ENCODE assay signal across 22 cellular contexts in the genomic region with DNA sequence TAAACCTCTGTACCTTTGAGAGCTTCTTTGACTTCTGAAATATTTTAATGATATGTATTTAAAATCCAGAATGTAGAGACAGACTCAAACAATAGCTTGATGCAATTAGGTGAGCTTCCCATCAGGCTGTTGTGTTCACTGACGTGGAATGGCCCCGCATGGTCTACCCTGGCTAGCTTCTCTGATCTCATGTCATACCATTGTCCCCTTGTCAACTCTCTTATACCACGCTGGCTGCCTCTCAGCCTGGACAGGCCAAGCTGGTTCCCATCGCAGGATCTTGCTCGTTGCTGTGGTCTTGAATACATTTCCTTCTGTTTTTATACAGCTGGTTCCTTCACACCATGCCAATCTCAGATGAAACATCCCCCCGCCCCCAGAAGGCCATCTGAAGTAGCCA.
"Had no signal": no experiment of that assay in that cellular context is flagged by ENCODE, and none has a peak within 500 bp of the region (broad histone marks: within the 10 kb centered on the region; RNA-seq: fewer than 3 reads in every experiment).

No MANE protein-coding gene starts in this region.

- H3K4me1 ChIP-seq: breast epithelium had no signal

- H3K4me1 Mint-ChIP-seq: activated CD4-positive, alpha-beta memory T cell treated with anti-CD3 and anti-CD28 coated beads, Interleukin-2, amount 10 ng/mL, durations not matched to agents 7 days and 5 days; activated CD4-positive, alpha-beta T cell treated with anti-CD3 and anti-CD28 coated beads for 36 hours; activated naive CD4-positive, alpha-beta T cell treated with anti-CD3 and anti-CD28 coated beads, Interleukin-2, amount 10 ng/mL, durations not matched to agents 7 days and 5 days; activated naive CD8-positive, alpha-beta T cell treated with anti-CD3 and anti-CD28 coated beads for 36 hours had no signal

- H3K4me3 Mint-ChIP-seq: activated CD4-positive, alpha-beta memory T cell treated with anti-CD3 and anti-CD28 coated beads, Interleukin-2, amount 10 ng/mL, durations not matched to agents 7 days and 5 days; activated CD4-positive, alpha-beta T cell treated with anti-CD3 and anti-CD28 coated beads for 36 hours; activated naive CD4-positive, alpha-beta T cell treated with anti-CD3 and anti-CD28 coated beads, Interleukin-2, amount 10 ng/mL, durations not matched to agents 7 days and 5 days; activated naive CD8-positive, alpha-beta T cell treated with anti-CD3 and anti-CD28 coated beads for 36 hours; activated T-cell treated with anti-CD3 and anti-CD28 coated beads, Interleukin-2, amount 50 U/mL, for 72 hours had no signal

- H3K27ac Mint-ChIP-seq: activated CD4-positive, alpha-beta memory T cell treated with anti-CD3 and anti-CD28 coated beads, Interleukin-2, amount 10 ng/mL, durations not matched to agents 7 days and 5 days; activated CD4-positive, alpha-beta T cell treated with anti-CD3 and anti-CD28 coated beads for 36 hours; activated naive CD4-positive, alpha-beta T cell treated with anti-CD3 and anti-CD28 coated beads, Interleukin-2, amount 10 ng/mL, durations not matched to agents 7 days and 5 days; activated naive CD8-positive, alpha-beta T cell treated with anti-CD3 and anti-CD28 coated beads for 36 hours; activated T-cell treated with anti-CD3 and anti-CD28 coated beads, Interleukin-2, amount 50 U/mL, for 72 hours; activated T-helper 2 cell treated with anti-CD3 and anti-CD28 coated beads, Interferon-gamma antibody, Interleukin-2, Interleukin-4, amounts not matched to agents 10 μg/mL and 5 μg/mL and 100 μg/mL, durations not matched to agents 14 hours and 24 hours and 36 hours had no signal

- H3K27me3 ChIP-seq: breast epithelium had no signal

- H3K36me3 Mint-ChIP-seq: activated naive CD4-positive, alpha-beta T cell treated with anti-CD3 and anti-CD28 coated beads, Interleukin-2, amount 10 ng/mL, durations not matched to agents 7 days and 5 days; activated naive CD8-positive, alpha-beta T cell treated with anti-CD3 and anti-CD28 coated beads for 36 hours had no signal

- H3K27ac ChIP-seq: breast epithelium, VCaP had no signal

- ATAC-seq: activated CD4-positive, alpha-beta T cell treated with anti-CD3 and anti-CD28 coated beads for 36 hours; activated T-cell treated with anti-CD3 and anti-CD28 coated beads, Interleukin-2, amount 50 U/mL, for 72 hours; K562 had no signal

- H3K9me3 ChIP-seq: breast epithelium had no signal

- H3K27me3 Mint-ChIP-seq: activated CD4-positive, alpha-beta memory T cell treated with anti-CD3 and anti-CD28 coated beads, Interleukin-2, amount 10 ng/mL, durations not matched to agents 7 days and 5 days had no signal

- FAIRE-seq: K562 had no signal

- DNase-seq: activated CD4-positive, alpha-beta memory T cell treated with anti-CD3 and anti-CD28 coated beads, Interleukin-2, amount 10 ng/mL, durations not matched to agents 7 days and 5 days; activated CD4-positive, alpha-beta T cell treated with anti-CD3 and anti-CD28 coated beads for 36 hours; activated CD4-positive, alpha-beta T cell treated with anti-CD3 and anti-CD28 coated beads, Interleukin-2, amount 50 U/mL, for 1 hour; activated CD8-positive, alpha-beta memory T cell treated with anti-CD3 and anti-CD28 coated beads, Interleukin-2, amount 50 U/mL, for 4 hours; activated gamma-delta T cell treated with Interleukin-2 at 50 U/mL for 16 hours; activated naive CD4-positive, alpha-beta T cell treated with anti-CD3 and anti-CD28 coated beads, Interleukin-2, amount 10 ng/mL, durations not matched to agents 7 days and 5 days; activated naive CD8-positive, alpha-beta T cell treated with anti-CD3 and anti-CD28 coated beads for 36 hours; activated T-cell treated with anti-CD3 and anti-CD28 coated beads, Interleukin-2, amount 50 U/mL, for 72 hours; Karpas-422; MM.1S; NCI-H1105; NCI-H1436; NCI-H1694 treated with DMSO at 0.1 percent for 48 hours; NCI-H2029 treated with DMSO at 0.1 percent for 48 hours; NCI-H345; NCI-H510A treated with DMSO at 0.1 percent for 48 hours; SHP77 treated with DMSO at 0.1 percent for 48 hours; T-helper 1 cell had no signal

- H3K36me3 ChIP-seq: breast epithelium had no signal

- H3K9me3 Mint-ChIP-seq: activated CD4-positive, alpha-beta memory T cell treated with anti-CD3 and anti-CD28 coated beads, Interleukin-2, amount 10 ng/mL, durations not matched to agents 7 days and 5 days; activated naive CD4-positive, alpha-beta T cell treated with anti-CD3 and anti-CD28 coated beads, Interleukin-2, amount 10 ng/mL, durations not matched to agents 7 days and 5 days; activated naive CD8-positive, alpha-beta T cell treated with anti-CD3 and anti-CD28 coated beads for 36 hours; activated T-cell treated with anti-CD3 and anti-CD28 coated beads, Interleukin-2, amount 50 U/mL, for 72 hours; activated T-helper 2 cell treated with anti-CD3 and anti-CD28 coated beads, Interferon-gamma antibody, Interleukin-2, Interleukin-4, amounts not matched to agents 10 μg/mL and 5 μg/mL and 100 μg/mL, durations not matched to agents 14 hours and 24 hours and 36 hours had no signal

- H3K4me3 ChIP-seq: breast epithelium, K562 had no signal
